ENCODE assay signal across 1 cellular context in the genomic region with DNA sequence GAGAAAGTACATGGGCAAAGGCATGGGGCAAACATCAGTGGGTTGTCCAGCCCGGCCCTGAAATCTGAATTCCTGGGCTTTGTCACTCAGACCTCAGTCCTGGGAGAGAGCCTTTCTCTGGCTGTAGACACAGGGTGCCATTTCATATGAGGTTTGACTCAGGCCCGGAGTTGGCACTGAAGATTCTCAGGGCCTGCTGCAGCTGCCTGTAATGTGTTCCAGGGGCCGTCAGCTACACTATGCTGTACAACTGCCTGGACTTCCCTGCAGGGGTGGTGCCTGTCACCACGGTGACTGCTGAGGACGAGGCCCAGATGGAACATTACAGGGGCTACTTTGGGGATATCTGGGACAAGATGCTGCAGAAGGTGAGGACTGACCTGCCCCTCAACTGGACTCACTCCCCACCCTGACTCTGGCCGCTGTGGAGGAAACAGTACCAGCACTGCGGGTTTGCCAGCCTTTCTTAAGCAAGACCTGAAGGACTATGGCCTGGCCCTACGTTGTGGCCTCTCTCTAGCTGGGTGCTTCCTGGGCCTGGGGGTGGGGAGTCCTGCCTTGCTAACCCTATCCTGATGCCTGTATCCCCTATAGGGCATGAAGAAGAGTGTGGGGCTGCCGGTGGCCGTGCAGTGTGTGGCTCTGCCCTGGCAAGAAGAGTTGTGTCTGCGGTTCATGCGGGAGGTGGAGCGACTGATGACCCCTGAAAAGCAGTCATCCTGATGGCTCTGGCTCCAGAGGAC.
TF ChIP-seq lines count a peak whose summit lies in the region.

No MANE protein-coding gene starts in this region.

TF ChIP-seq in GM12878, 131 proteins besides CTCF, POLR2A, EP300 and RAD21:
- TF ChIP-seq GATAD2B (conservative IDR thresholded peaks at IDR 0.05; ENCODE audit: low read depth) (no peak), TCF7 (IDR thresholded peaks at IDR 0.05; ENCODE audit: borderline replicate concordance) (no peak), EGR1 (IDR thresholded peaks at IDR 0.05; ENCODE audit: borderline replicate concordance in 1 of 2, low read depth in 2 of 2, low read length in 2 of 2) (no peak), JUNB (IDR thresholded peaks at IDR 0.05) (no peak)
- TF ChIP-seq, protein P1, sequence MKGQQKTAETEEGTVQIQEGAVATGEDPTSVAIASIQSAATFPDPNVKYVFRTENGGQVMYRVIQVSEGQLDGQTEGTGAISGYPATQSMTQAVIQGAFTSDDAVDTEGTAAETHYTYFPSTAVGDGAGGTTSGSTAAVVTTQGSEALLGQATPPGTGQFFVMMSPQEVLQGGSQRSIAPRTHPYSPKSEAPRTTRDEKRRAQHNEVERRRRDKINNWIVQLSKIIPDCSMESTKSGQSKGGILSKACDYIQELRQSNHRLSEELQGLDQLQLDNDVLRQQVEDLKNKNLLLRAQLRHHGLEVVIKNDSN (IDR thresholded peaks at IDR 0.05; ENCODE audit: borderline replicate concordance, extremely low read length, insufficient read depth, low read depth, low read length): no peak
- TF ChIP-seq, protein P2, sequence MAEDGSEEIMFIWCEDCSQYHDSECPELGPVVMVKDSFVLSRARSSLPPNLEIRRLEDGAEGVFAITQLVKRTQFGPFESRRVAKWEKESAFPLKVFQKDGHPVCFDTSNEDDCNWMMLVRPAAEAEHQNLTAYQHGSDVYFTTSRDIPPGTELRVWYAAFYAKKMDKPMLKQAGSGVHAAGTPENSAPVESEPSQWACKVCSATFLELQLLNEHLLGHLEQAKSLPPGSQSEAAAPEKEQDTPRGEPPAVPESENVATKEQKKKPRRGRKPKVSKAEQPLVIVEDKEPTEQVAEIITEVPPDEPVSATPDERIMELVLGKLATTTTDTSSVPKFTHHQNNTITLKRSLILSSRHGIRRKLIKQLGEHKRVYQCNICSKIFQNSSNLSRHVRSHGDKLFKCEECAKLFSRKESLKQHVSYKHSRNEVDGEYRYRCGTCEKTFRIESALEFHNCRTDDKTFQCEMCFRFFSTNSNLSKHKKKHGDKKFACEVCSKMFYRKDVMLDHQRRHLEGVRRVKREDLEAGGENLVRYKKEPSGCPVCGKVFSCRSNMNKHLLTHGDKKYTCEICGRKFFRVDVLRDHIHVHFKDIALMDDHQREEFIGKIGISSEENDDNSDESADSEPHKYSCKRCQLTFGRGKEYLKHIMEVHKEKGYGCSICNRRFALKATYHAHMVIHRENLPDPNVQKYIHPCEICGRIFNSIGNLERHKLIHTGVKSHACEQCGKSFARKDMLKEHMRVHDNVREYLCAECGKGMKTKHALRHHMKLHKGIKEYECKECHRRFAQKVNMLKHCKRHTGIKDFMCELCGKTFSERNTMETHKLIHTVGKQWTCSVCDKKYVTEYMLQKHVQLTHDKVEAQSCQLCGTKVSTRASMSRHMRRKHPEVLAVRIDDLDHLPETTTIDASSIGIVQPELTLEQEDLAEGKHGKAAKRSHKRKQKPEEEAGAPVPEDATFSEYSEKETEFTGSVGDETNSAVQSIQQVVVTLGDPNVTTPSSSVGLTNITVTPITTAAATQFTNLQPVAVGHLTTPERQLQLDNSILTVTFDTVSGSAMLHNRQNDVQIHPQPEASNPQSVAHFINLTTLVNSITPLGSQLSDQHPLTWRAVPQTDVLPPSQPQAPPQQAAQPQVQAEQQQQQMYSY (CRISPR knock-in tag; IDR thresholded peaks at IDR 0.05): no peak
